21 cellular contexts compared by ENCODE assay signal in genomic region chr5:67028371-67028770, GRCh38.
DNase-seq lines count a peak whose midpoint lies in the region; ATAC-seq and TF ChIP-seq lines count a peak whose summit lies in the region.
"Had no signal": no experiment of that assay in that cellular context is flagged by ENCODE, and none has a peak within 500 bp of the region (broad histone marks: within the 10 kb centered on the region; RNA-seq: fewer than 3 reads in every experiment).

No MANE protein-coding gene starts in this region.

- H3K27ac Mint-ChIP-seq in activated T-cell treated with anti-CD3 and anti-CD28 coated beads, Interleukin-2, amount 50 U/mL, for 24 hours: peak overlapping the region; percentile 3
- H3K27ac Mint-ChIP-seq in osteocyte (ENCODE audit: unreplicated experiment): no peak overlapping the region
- H3K27ac Mint-ChIP-seq: immature natural killer cell; natural killer cell treated with Interleukin-12 subunit alpha and Interleukin-12 subunit beta and Interleukin-15 and Interleukin-18, amount 100 ng/mL, for 72 hours had no signal

- H3K9me3 ChIP-seq in body of pancreas: no peaks in the 10 kb centered on the region
- H3K9me3 ChIP-seq: MG63, pancreas, right atrium auricular region had no signal

- no peak overlapping the region for H3K4me3 Mint-ChIP-seq in activated T-cell treated with anti-CD3 and anti-CD28 coated beads, Interleukin-2, amount 50 U/mL, for 24 hours
- H3K4me3 Mint-ChIP-seq in activated T-cell treated with anti-CD3 and anti-CD28 coated beads, Interleukin-2, amount 50 U/mL, for 4 hours: no peak overlapping the region
- no peak overlapping the region for H3K4me3 Mint-ChIP-seq in osteocyte (ENCODE audit: unreplicated experiment)
- H3K4me3 Mint-ChIP-seq: central memory CD8-positive, alpha-beta T cell; immature natural killer cell; natural killer cell treated with Interleukin-12 subunit alpha and Interleukin-12 subunit beta and Interleukin-15 and Interleukin-18, amount 100 ng/mL, for 72 hours had no signal

- no peak overlapping the region for H3K27ac ChIP-seq in body of pancreas
- H3K27ac ChIP-seq: pancreas, right atrium auricular region, VCaP had no signal

- H3K27me3 Mint-ChIP-seq in activated T-cell treated with anti-CD3 and anti-CD28 coated beads, Interleukin-2, amount 50 U/mL, for 24 hours: no peaks in the 10 kb centered on the region
- H3K27me3 Mint-ChIP-seq in activated T-cell treated with anti-CD3 and anti-CD28 coated beads, Interleukin-2, amount 50 U/mL, for 4 hours (ENCODE audit: low read depth): no peaks in the 10 kb centered on the region
- H3K27me3 Mint-ChIP-seq in osteocyte (ENCODE audit: unreplicated experiment): no peaks in the 10 kb centered on the region
- H3K27me3 Mint-ChIP-seq: central memory CD8-positive, alpha-beta T cell; natural killer cell treated with Interleukin-12 subunit alpha and Interleukin-12 subunit beta and Interleukin-15 and Interleukin-18, amount 100 ng/mL, for 72 hours had no signal

- no peaks in the 10 kb centered on the region for H3K27me3 ChIP-seq in body of pancreas
- H3K27me3 ChIP-seq: MG63, pancreas, right atrium auricular region had no signal

- no peak overlapping the region for H3K4me3 ChIP-seq in body of pancreas
- H3K4me3 ChIP-seq: MG63, pancreas, right atrium auricular region had no signal

- TF ChIP-seq CTCF in body of pancreas (IDR thresholded peaks at IDR 0.05) (no peak), osteocyte (IDR thresholded peaks at IDR 0.05) (no peak)

- no peak for ATAC-seq in activated T-cell treated with anti-CD3 and anti-CD28 coated beads, Interleukin-2, amount 50 U/mL, for 4 hours
- ATAC-seq in esophagus mucosa (peak; percentile 52), body of pancreas (no peak)
- ATAC-seq: left ventricle myocardium superior; natural killer cell treated with Interleukin-12 subunit alpha and Interleukin-12 subunit beta and Interleukin-15 and Interleukin-18, amount 100 ng/mL, for 72 hours; pancreas had no signal

- no peaks in the 10 kb centered on the region for H3K36me3 Mint-ChIP-seq in activated T-cell treated with anti-CD3 and anti-CD28 coated beads, Interleukin-2, amount 50 U/mL, for 24 hours (ENCODE audit: low read depth)
- peaks cover 7% of the 10 kb centered on the region for H3K36me3 Mint-ChIP-seq in activated T-cell treated with anti-CD3 and anti-CD28 coated beads, Interleukin-2, amount 50 U/mL, for 4 hours (ENCODE audit: insufficient read depth)
- H3K36me3 Mint-ChIP-seq in osteocyte (ENCODE audit: unreplicated experiment): no peaks in the 10 kb centered on the region
- H3K36me3 Mint-ChIP-seq: natural killer cell treated with Interleukin-12 subunit alpha and Interleukin-12 subunit beta and Interleukin-15 and Interleukin-18, amount 100 ng/mL, for 72 hours had no signal

- H3K36me3 ChIP-seq in body of pancreas (replicated peaks in 1 of 2; ENCODE audit: insufficient read depth in 1 of 2, low read depth in 2 of 2): no peaks in the 10 kb centered on the region
- H3K36me3 ChIP-seq: MG63, pancreas, right atrium auricular region had no signal

- no peak for TF ChIP-seq POLR2A in body of pancreas (IDR thresholded peaks at IDR 0.05)

- 84 to 89% methylated on average over 4 of the region's 4 CpGs for WGBS in body of pancreas, 2 donors

- H3K9me3 Mint-ChIP-seq in activated T-cell treated with anti-CD3 and anti-CD28 coated beads, Interleukin-2, amount 50 U/mL, for 24 hours: no peaks in the 10 kb centered on the region
- H3K9me3 Mint-ChIP-seq in activated T-cell treated with anti-CD3 and anti-CD28 coated beads, Interleukin-2, amount 50 U/mL, for 4 hours: no peaks in the 10 kb centered on the region
- H3K9me3 Mint-ChIP-seq in osteocyte (ENCODE audit: unreplicated experiment): no peaks in the 10 kb centered on the region
- H3K9me3 Mint-ChIP-seq: central memory CD8-positive, alpha-beta T cell; immature natural killer cell; natural killer cell treated with Interleukin-12 subunit alpha and Interleukin-12 subunit beta and Interleukin-15 and Interleukin-18, amount 100 ng/mL, for 72 hours had no signal

- no peak for DNase-seq in activated T-cell treated with anti-CD3 and anti-CD28 coated beads, Interleukin-2, amount 50 U/mL, for 24 hours
- no peak for DNase-seq in activated T-cell treated with anti-CD3 and anti-CD28 coated beads, Interleukin-2, amount 50 U/mL, for 4 hours
- peak; percentile 20 for DNase-seq in EH (ENCODE audit: low read depth)
- peak; percentile 62 for DNase-seq in MV-4-11 (lab: John Stamatoyannopoulos, UW)
- no peak for DNase-seq in body of pancreas
- DNase-seq in osteocyte (ENCODE audit: extremely low spot score, unreplicated experiment): no peak
- DNase-seq: anterior cingulate cortex, immature natural killer cell, left ventricle myocardium superior, MG63, midbrain, NCI-H2171 treated with DMSO at 0.1 percent for 48 hours, NCI-H524 treated with DMSO at 0.1 percent for 48 hours, pancreas, substantia nigra, T-helper 2 cell had no signal

- peaks cover 70% of the 10 kb centered on the region for H3K4me1 Mint-ChIP-seq in activated T-cell treated with anti-CD3 and anti-CD28 coated beads, Interleukin-2, amount 50 U/mL, for 24 hours (ENCODE audit: low read depth)
- peaks cover 58% of the 10 kb centered on the region for H3K4me1 Mint-ChIP-seq in activated T-cell treated with anti-CD3 and anti-CD28 coated beads, Interleukin-2, amount 50 U/mL, for 4 hours (ENCODE audit: low read depth)
- H3K4me1 Mint-ChIP-seq in osteocyte (ENCODE audit: unreplicated experiment): peaks cover 36% of the 10 kb centered on the region
- H3K4me1 Mint-ChIP-seq: central memory CD8-positive, alpha-beta T cell; immature natural killer cell had no signal

- intact Hi-C loops in body of pancreas (cut with DNase I): no loop called here

- H3K4me1 ChIP-seq in body of pancreas: peaks cover 14% of the 10 kb centered on the region

Comparison
In these comparisons a context has a peak if more than half of its experiments do, and no peak if none do; other contexts are left out.
1. DNase-seq: peak in EH (single experiment) and MV-4-11 (single experiment); none in activated T-cell treated with anti-CD3 and anti-CD28 coated beads, Interleukin-2, amount 50 U/mL, for 24 hours (single experiment), activated T-cell treated with anti-CD3 and anti-CD28 coated beads, Interleukin-2, amount 50 U/mL, for 4 hours (single experiment), body of pancreas (0 of 4) and osteocyte (single experiment).